ENCODE assay signal across 7 cellular contexts in genomic region chr18:70464343-70465114, GRCh38.
DNase-seq lines count a peak whose midpoint lies in the region; ATAC-seq and TF ChIP-seq lines count a peak whose summit lies in the region.

No MANE protein-coding gene starts in this region.

- H3K27ac Mint-ChIP-seq in T-helper 1 cell treated with Interleukin-12 subunit alpha and Interleukin-12 subunit beta and Interleukin-4 antibody, amounts not matched to agents 30 μg/mL and 1 μg/mL, for 36 hours, result no peak overlapping the region

- H3K9me3 Mint-ChIP-seq in T-helper 1 cell treated with Interleukin-12 subunit alpha and Interleukin-12 subunit beta and Interleukin-4 antibody, amounts not matched to agents 30 μg/mL and 1 μg/mL, for 36 hours, result no peaks in the 10 kb centered on the region

- peaks cover 3% of the 10 kb centered on the region for H3K4me1 Mint-ChIP-seq in T-helper 1 cell treated with Interleukin-12 subunit alpha and Interleukin-12 subunit beta and Interleukin-4 antibody, amounts not matched to agents 30 μg/mL and 1 μg/mL, for 36 hours (ENCODE audit: low read depth)

- peaks cover 25% of the 10 kb centered on the region for H3K27me3 Mint-ChIP-seq in T-helper 1 cell treated with Interleukin-12 subunit alpha and Interleukin-12 subunit beta and Interleukin-4 antibody, amounts not matched to agents 30 μg/mL and 1 μg/mL, for 36 hours (ENCODE audit: low read depth)

- peak overlapping the region in 2 of 4 donors; percentile 34 to 37 for H3K27ac ChIP-seq in sigmoid colon

- no peaks in the 10 kb centered on the region for H3K27me3 ChIP-seq in sigmoid colon

- no peak for TF ChIP-seq POLR2A in sigmoid colon (IDR thresholded peaks at IDR 0.05)

- peak; percentile 93 for DNase-seq in NCI-H1092 treated with DMSO at 0.1 percent for 48 hours (lab: John Stamatoyannopoulos, UW)
- peak; percentile 4 for DNase-seq in central memory CD4-positive, alpha-beta T cell
- DNase-seq in iPS-NIHi11 (ENCODE audit: low spot score), result peak; percentile 81
- peak; percentile 84 for DNase-seq in sigmoid colon

- TF ChIP-seq CTCF in GM12873 (IDR thresholded peaks at IDR 0.05; ENCODE audit: insufficient read depth, low read depth, low read length, missing control alignments) (peak; percentile 29), sigmoid colon (IDR thresholded peaks at IDR 0.05) (peak in 2 of 4 experiments; percentile 17 to 23)

- intact Hi-C loops in sigmoid colon (cut with DNase I), result no loop called here

- H3K4me3 Mint-ChIP-seq in T-helper 1 cell treated with Interleukin-12 subunit alpha and Interleukin-12 subunit beta and Interleukin-4 antibody, amounts not matched to agents 30 μg/mL and 1 μg/mL, for 36 hours, result peak overlapping the region; percentile 59

- no peak for TF ChIP-seq EP300 in sigmoid colon (IDR thresholded peaks at IDR 0.05)

- H3K36me3 ChIP-seq in sigmoid colon, result no peaks in the 10 kb centered on the region

- H3K36me3 Mint-ChIP-seq in T-helper 1 cell treated with Interleukin-12 subunit alpha and Interleukin-12 subunit beta and Interleukin-4 antibody, amounts not matched to agents 30 μg/mL and 1 μg/mL, for 36 hours (ENCODE audit: low read depth), result no peaks in the 10 kb centered on the region

- no peak for ATAC-seq in HG02642 (IDR thresholded peaks at IDR 0.05; ENCODE audit: poor library complexity, unreplicated experiment)

- no peaks in the 10 kb centered on the region for H3K9me3 ChIP-seq in sigmoid colon

- 6 to 18% methylated on average over 18 of the region's 18 CpGs for WGBS in sigmoid colon, 2 donors

- peaks cover 0 to 8% (median 6%) of the 10 kb centered on the region in 4 donors for H3K4me1 ChIP-seq in sigmoid colon

- H3K4me3 ChIP-seq in sigmoid colon, result peak overlapping the region in 3 of 4 donors; percentile 21 to 45 (median 35)

Comparison
In these comparisons a context has a peak if more than half of its experiments do, and no peak if none do; other contexts are left out.
1. DNase-seq: peak in every context shown above with its lines; median percentile 93 in NCI-H1092 treated with DMSO at 0.1 percent for 48 hours; 84 in sigmoid colon; 81 in iPS-NIHi11; 4 in central memory CD4-positive, alpha-beta T cell.